In the genomic region with DNA sequence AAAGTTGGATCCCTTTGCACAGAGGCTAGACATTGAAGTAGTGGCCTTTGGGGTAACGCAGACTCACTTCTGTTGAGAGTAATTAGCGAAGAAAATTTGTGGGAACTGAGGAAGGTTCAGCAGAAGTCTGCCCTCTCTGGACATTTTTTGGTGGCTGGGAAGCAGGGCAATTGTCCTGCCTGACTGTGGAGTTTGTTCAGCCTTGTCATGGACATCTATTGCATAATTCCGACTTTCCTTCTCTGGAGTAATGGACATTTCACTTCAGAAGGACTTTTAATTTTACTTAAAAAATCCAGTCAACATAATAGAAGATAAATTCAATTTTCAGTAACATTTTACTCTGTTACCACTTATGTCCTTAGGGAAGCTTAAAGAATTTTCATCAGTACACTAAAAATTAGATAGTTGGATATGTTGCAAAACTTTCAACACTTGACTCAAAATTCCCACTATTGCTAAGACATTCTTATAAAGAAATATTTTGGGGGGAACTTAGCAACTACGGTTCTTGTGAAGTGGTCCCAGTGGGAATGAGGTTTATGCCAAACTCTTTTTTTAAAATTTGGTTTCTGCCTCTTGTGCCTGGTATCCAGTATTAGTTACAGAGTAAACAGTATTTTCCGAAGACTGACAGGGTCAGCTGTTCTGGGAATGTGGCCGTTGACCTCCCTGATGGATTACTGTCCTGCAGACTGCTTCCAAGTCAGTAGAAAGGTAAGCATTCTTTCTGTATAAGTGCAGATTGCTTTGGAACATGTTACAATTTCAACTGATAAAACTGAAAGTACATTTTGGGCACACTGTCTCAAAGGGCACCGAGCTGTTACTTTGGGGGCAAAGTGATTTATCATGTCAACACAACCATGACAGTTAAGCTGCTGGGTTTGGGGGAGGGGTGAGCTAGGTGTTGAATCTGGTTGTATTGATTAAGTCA, we compare ENCODE assay signal across 16 cellular contexts.
A peak's percentile ranks its signal among the peaks of the same experiment; 100 is the strongest.
DNase-seq lines count a peak whose midpoint lies in the region; ATAC-seq and TF ChIP-seq lines count a peak whose summit lies in the region.
"Had no signal": no experiment of that assay in that cellular context is flagged by ENCODE, and none has a peak within 500 bp of the region (broad histone marks: within the 10 kb centered on the region; RNA-seq: fewer than 3 reads in every experiment).

No MANE protein-coding gene starts in this region.

- no peak for TF ChIP-seq POLR2A in right lobe of liver (IDR thresholded peaks at IDR 0.05)

- H4K20me1 ChIP-seq in Loucy (ENCODE audit: insufficient read depth, low read length, poor library complexity, severe bottlenecking) = no peaks in the 10 kb centered on the region

- H3K9me3 ChIP-seq in Loucy (ENCODE audit: insufficient read depth, low read depth, low read length) (no peaks in the 10 kb centered on the region), right lobe of liver (no peaks in the 10 kb centered on the region), thoracic aorta (no peaks in the 10 kb centered on the region)
- H3K9me3 ChIP-seq: pancreas had no signal

- H2AFZ ChIP-seq in Loucy (ENCODE audit: low read length) = peak overlapping the region; percentile 78

- H3K79me2 ChIP-seq in Loucy (ENCODE audit: insufficient read depth, low read length) = no peaks in the 10 kb centered on the region

- peak overlapping the region; percentile 11 for H3K4me2 ChIP-seq in Loucy (ENCODE audit: low read depth, low read length, poor library complexity, severe bottlenecking)

- H3F3A ChIP-seq in Loucy (ENCODE audit: low read depth) = no peaks in the 10 kb centered on the region

- H3K27me3 ChIP-seq in Loucy (ENCODE audit: insufficient read depth, low read length, poor library complexity, severe bottlenecking) (no peaks in the 10 kb centered on the region), right lobe of liver (no peaks in the 10 kb centered on the region), thoracic aorta (replicated peaks; ENCODE audit: insufficient read depth) (no peaks in the 10 kb centered on the region)
- H3K27me3 ChIP-seq: pancreas had no signal

- intact Hi-C loops in right lobe of liver (cut with DNase I) = no loop called here

- no peaks in the 10 kb centered on the region for H3K9me2 ChIP-seq in Loucy (replicated peaks; ENCODE audit: low read depth, low read length)

- H3K36me3 ChIP-seq in Loucy (ENCODE audit: insufficient read depth, low read length) = no peaks in the 10 kb centered on the region
- H3K36me3 ChIP-seq in right lobe of liver = no peaks in the 10 kb centered on the region
- no peaks in the 10 kb centered on the region for H3K36me3 ChIP-seq in thoracic aorta
- H3K36me3 ChIP-seq: pancreas had no signal

- WGBS in right lobe of liver (ENCODE audit: insufficient coverage, low coverage, low lambda C conversion rate, missing lambda C conversion rate) = 16% methylated on average over 7 of the region's 7 CpGs

- no peaks in the 10 kb centered on the region for H3K4me1 ChIP-seq in Loucy (ENCODE audit: insufficient read depth, low read length, poor library complexity, severe bottlenecking)
- peaks cover 0 to 33% (median 16%) of the 10 kb centered on the region in 4 donors for H3K4me1 ChIP-seq in right lobe of liver
- peaks cover 0 to 20% of the 10 kb centered on the region in 2 donors for H3K4me1 ChIP-seq in thoracic aorta (ENCODE audit: control insufficient read depth in 1 of 2, low read depth in 2 of 2)
- H3K4me1 ChIP-seq: pancreas had no signal

- H3K9ac ChIP-seq in Loucy (ENCODE audit: low read depth, low read length, poor library complexity, severe bottlenecking) = no peak overlapping the region

- H3K4me3 ChIP-seq in Loucy (ENCODE audit: low read length, poor library complexity, severe bottlenecking) (no peak overlapping the region), right lobe of liver (peak overlapping the region in 2 of 3 donors; percentile 19 to 39), thoracic aorta (peak overlapping the region; percentile 55)
- H3K4me3 ChIP-seq: lung, pancreas had no signal

- H3K27ac ChIP-seq in right lobe of liver (peak overlapping the region; percentile 74 to 90 (median 84)), thoracic aorta (peak overlapping the region in 1 of 2 donors; percentile 15)
- H3K27ac ChIP-seq: pancreas had no signal

- DNase-seq in fibroblast of gingiva (ENCODE audit: low read depth) (peak; percentile 76), right lobe of liver (peak; percentile 64 to 86 (median 79)), thoracic aorta (ENCODE audit: low spot score) (no peak), NCI-H774 (lab: John Stamatoyannopoulos, UW) (no peak), NCI-H187 (lab: John Stamatoyannopoulos, UW) (no peak)
- DNase-seq: activated naive CD8-positive, alpha-beta T cell treated with anti-CD3 and anti-CD28 coated beads, Interleukin-2, amount 50 U/mL, for 24 hours; CD4-positive, alpha-beta memory T cell; dermis blood vessel endothelial cell; GF-D8; NCI-H1930; pancreas; stimulated activated CD4-positive, alpha-beta T cell treated with anti-CD3 and anti-CD28 coated beads, Interleukin-4, amount 100 ng/mL, for 24 hours; stimulated activated naive B cell treated with anti-CD40 and anti-IgM and Interleukin-4, amounts not matched to agents 10 μg/mL and 1 μg/mL and 100 μg/mL, for 72 hours had no signal

- TF ChIP-seq CTCF in Loucy (conservative IDR thresholded peaks at IDR 0.05; ENCODE audit: low read length) (no peak), right lobe of liver (IDR thresholded peaks at IDR 0.05) (peak in 1 of 4 donors; percentile 16), thoracic aorta (IDR thresholded peaks at IDR 0.05) (no peak)

- ATAC-seq in right lobe of liver = peak; percentile 81 to 91 (median 86)
- peak; percentile 56 for ATAC-seq in thoracic aorta (ENCODE audit: insufficient number of reproducible peaks, low FRiP score, low read depth)
- no peak for ATAC-seq in GM19395 (IDR thresholded peaks at IDR 0.05; ENCODE audit: unreplicated experiment)
- ATAC-seq: activated naive CD8-positive, alpha-beta T cell treated with anti-CD3 and anti-CD28 coated beads, Interleukin-2, amount 50 U/mL, for 24 hours; stimulated activated naive B cell treated with anti-CD40 and anti-IgM and Interleukin-4, amounts not matched to agents 10 μg/mL and 1 μg/mL and 100 μg/mL, for 72 hours had no signal

Comparison
In these comparisons a context has a peak if more than half of its experiments do, and no peak if none do; other contexts are left out.
1. DNase-seq: peak in fibroblast of gingiva (single experiment) and right lobe of liver (3 of 3); none in thoracic aorta (single experiment), NCI-H774 (single experiment) and NCI-H187 (0 of 2).